ENCODE assay signal across 9 cellular contexts in genomic region chr19:57830071-57830602, GRCh38. TPM values are rescaled to one million over a fixed set of nuclear protein-coding genes. Genes with fewer than 3 reads are reported as not detected.
DNase-seq lines count a peak whose midpoint lies in the region; ATAC-seq and TF ChIP-seq lines count a peak whose summit lies in the region.
"Had no signal": no experiment of that assay in that cellular context is flagged by ENCODE, and none has a peak within 500 bp of the region (broad histone marks: within the 10 kb centered on the region; RNA-seq: fewer than 3 reads in every experiment).

ZNF587B (plus strand) TSS chr19:57830299; CDS start chr19:57830529, 230 bp downstream.

- H3K4me1 ChIP-seq in cardiac muscle cell (ENCODE audit: low read depth) (peaks cover 29% of the 10 kb centered on the region), neuronal stem cell (ENCODE audit: control insufficient read depth in 2 of 2, insufficient read depth in 1 of 2, low read depth in 1 of 2, low read length in 2 of 2) (peaks cover 0 to 2% of the 10 kb centered on the region in 2 donors)

- WGBS in neuronal stem cell (ENCODE audit: extremely low coverage in 2 of 2, insufficient read length in 2 of 2, insufficient replicate concordance in 1 of 2), 2 donors, result no CpG with 5 or more reads among the region's 22 CpGs

- peak; percentile 42 for TF ChIP-seq CTCF in cardiac muscle cell (IDR thresholded peaks at IDR 0.05; ENCODE audit: low read depth, low read length)
- TF ChIP-seq CTCF in GM13976 (IDR thresholded peaks at IDR 0.05; ENCODE audit: borderline replicate concordance, control extremely low read depth, extremely low read depth, insufficient read depth, missing control alignments), result no peak

- no peak within 1 kb of the TSS for H2BK15ac ChIP-seq in neuronal stem cell (ENCODE audit: low read length)

- no peak within 1 kb of the TSS for H2BK12ac ChIP-seq in neuronal stem cell (ENCODE audit: low read length)

- peak within 1 kb of the TSS; percentile 88 for H2AK5ac ChIP-seq in neuronal stem cell (ENCODE audit: low read depth, low read length)

- H3K4me3 ChIP-seq in cardiac muscle cell, result peak within 1 kb of the TSS; percentile 54
- H3K4me3 ChIP-seq in neuronal stem cell (ENCODE audit: low read length in 2 of 2), result peak within 1 kb of the TSS; percentile 79 to 83

- no peak within 1 kb of the TSS for H2BK5ac ChIP-seq in neuronal stem cell (ENCODE audit: low read length)

- peak within 1 kb of the TSS; percentile 99 for H3K27ac ChIP-seq in cardiac muscle cell
- peak within 1 kb of the TSS; percentile 88 for H3K27ac ChIP-seq in neuronal stem cell (replicated peaks; ENCODE audit: low read length)

- peak within 1 kb of the TSS; percentile 97 for H3K18ac ChIP-seq in neuronal stem cell (ENCODE audit: low read length)

- H3K9ac ChIP-seq in neuronal stem cell (ENCODE audit: low read depth, low read length, poor library complexity), result peak within 1 kb of the TSS; percentile 99

- no peaks in the 10 kb centered on the region for H3K27me3 Mint-ChIP-seq in activated naive CD8-positive, alpha-beta T cell treated with anti-CD3 and anti-CD28 coated beads, Interleukin-2, amount 50 U/mL, for 24 hours
- H3K27me3 Mint-ChIP-seq: IgD-negative memory B cell had no signal

- no peaks in the 10 kb centered on the region for H3K9me3 ChIP-seq in cardiac muscle cell (ENCODE audit: low read depth)
- peaks cover 0 to 7% of the 10 kb centered on the region in 2 donors for H3K9me3 ChIP-seq in neuronal stem cell (replicated peaks in 1 of 2; ENCODE audit: control insufficient read depth in 2 of 2, insufficient read depth in 1 of 2, low read depth in 1 of 2, low read length in 2 of 2)

- H4K91ac ChIP-seq in neuronal stem cell (ENCODE audit: low read depth, low read length, poor library complexity), result peak within 1 kb of the TSS; percentile 82

- ATAC-seq in activated naive CD8-positive, alpha-beta T cell treated with anti-CD3 and anti-CD28 coated beads, Interleukin-2, amount 50 U/mL, for 24 hours, result no peak
- no peak for ATAC-seq in GM21717 (IDR thresholded peaks at IDR 0.05; ENCODE audit: unreplicated experiment)
- ATAC-seq in GM19035 (IDR thresholded peaks at IDR 0.05; ENCODE audit: unreplicated experiment), result no peak

- no peak within 1 kb of the TSS for H3K4me3 Mint-ChIP-seq in activated naive CD8-positive, alpha-beta T cell treated with anti-CD3 and anti-CD28 coated beads, Interleukin-2, amount 50 U/mL, for 24 hours
- H3K4me3 Mint-ChIP-seq: IgD-negative memory B cell had no signal

- H3K27ac Mint-ChIP-seq in activated naive CD8-positive, alpha-beta T cell treated with anti-CD3 and anti-CD28 coated beads, Interleukin-2, amount 50 U/mL, for 24 hours, result peak within 1 kb of the TSS; percentile 31

- no peak within 1 kb of the TSS for H3K4ac ChIP-seq in neuronal stem cell (ENCODE audit: low read length)

- H3K36me3 Mint-ChIP-seq in activated naive CD8-positive, alpha-beta T cell treated with anti-CD3 and anti-CD28 coated beads, Interleukin-2, amount 50 U/mL, for 24 hours (ENCODE audit: low read depth), result peaks cover 43% of the 10 kb centered on the region

- no peaks in the 10 kb centered on the region for H3K27me3 ChIP-seq in cardiac muscle cell
- no peaks in the 10 kb centered on the region for H3K27me3 ChIP-seq in neuronal stem cell (ENCODE audit: control insufficient read depth in 3 of 3, insufficient read depth in 3 of 3, low read depth in 1 of 3, low read length in 3 of 3)

- peak within 1 kb of the TSS; percentile 79 for H2AFZ ChIP-seq in neuronal stem cell (ENCODE audit: low read length)

- in situ Hi-C loops in Caki2 (cut with HindIII; ENCODE audit: low pct_unique_long_range_greater_than_20kb, low sequenced_read_pairs), result no loop called here
- in situ Hi-C loops in GM13976 (cut with MboI; ENCODE audit: low sequenced_read_pairs, unreplicated experiment), result no loop called here

- no peaks in the 10 kb centered on the region for H3K9me3 Mint-ChIP-seq in activated naive CD8-positive, alpha-beta T cell treated with anti-CD3 and anti-CD28 coated beads, Interleukin-2, amount 50 U/mL, for 24 hours

- no peaks in the 10 kb centered on the region for H3K36me3 ChIP-seq in cardiac muscle cell
- peaks cover 2 to 35% of the 10 kb centered on the region in 2 donors for H3K36me3 ChIP-seq in neuronal stem cell (replicated peaks in 1 of 2; ENCODE audit: control insufficient read depth in 2 of 2, insufficient read depth in 2 of 2, low read length in 2 of 2)

- peaks cover 5% of the 10 kb centered on the region for H3K79me1 ChIP-seq in neuronal stem cell (ENCODE audit: low read depth, low read length)

- H3K4me1 Mint-ChIP-seq in activated naive CD8-positive, alpha-beta T cell treated with anti-CD3 and anti-CD28 coated beads, Interleukin-2, amount 50 U/mL, for 24 hours, result peaks cover 21% of the 10 kb centered on the region

- H3K23ac ChIP-seq in neuronal stem cell (ENCODE audit: low read depth, low read length, poor library complexity), result peak within 1 kb of the TSS; percentile 92

- DNase-seq in Caki2 (ENCODE audit: low read depth), result no peak
- DNase-seq in NCI-H460 (ENCODE audit: extremely low read depth, low read depth), result no peak
- DNase-seq in activated naive CD8-positive, alpha-beta T cell treated with anti-CD3 and anti-CD28 coated beads, Interleukin-2, amount 50 U/mL, for 24 hours, result peak; percentile 41
- DNase-seq in cardiac muscle cell (ENCODE audit: low read depth in 1 of 2, low spot score in 1 of 2), result peak; percentile 92 to 93
- DNase-seq in neuronal stem cell (ENCODE audit: low spot score), result peak; percentile 85
- DNase-seq in GM13976 (ENCODE audit: low spot score), result no peak

- H3K14ac ChIP-seq in neuronal stem cell (ENCODE audit: low read length), result no peak within 1 kb of the TSS

- H3K4me2 ChIP-seq in neuronal stem cell (ENCODE audit: insufficient read depth, low read length, poor library complexity, severe bottlenecking), result peak within 1 kb of the TSS; percentile 63

- H2BK120ac ChIP-seq in neuronal stem cell (ENCODE audit: low read depth, low read length), result no peak within 1 kb of the TSS

- no peak within 1 kb of the TSS for H4K8ac ChIP-seq in neuronal stem cell (ENCODE audit: low read depth, low read length)

RNA-seq across cellular contexts. Expression of gene ZNF587B, which starts in this region (rescaled TPM):
- 9.8 and 11.2 TPM in 2 replicates for total RNA-seq in Caki2 (2014; rRNA removed; shearing (Covaris generic); ENCODE audit: low replicate concordance)
- total RNA-seq in NCI-H460 (2014; rRNA removed; shearing (Covaris generic)), result 7.6 and 12.5 TPM in 2 replicates
- 22.3 and 27.4 TPM in 2 replicates for polyA plus RNA-seq in NCI-H460 (2014; cell fraction: nucleus; rRNA removed)
- 8.5 and 12.9 TPM in 2 replicates for total RNA-seq in cardiac muscle cell
- polyA plus RNA-seq in cardiac muscle cell, result 2.8 and 3.1 TPM in 2 replicates
- 5.1 TPM for polyA plus RNA-seq in neuronal stem cell (2013, experiment 1 of 2)
- polyA plus RNA-seq in neuronal stem cell (2013, experiment 2 of 2), result 5.3 TPM

Comparison
In these comparisons a context has a peak if more than half of its experiments do, and no peak if none do; other contexts are left out.
1. DNase-seq: peak in activated naive CD8-positive, alpha-beta T cell treated with anti-CD3 and anti-CD28 coated beads, Interleukin-2, amount 50 U/mL, for 24 hours (single experiment), cardiac muscle cell (2 of 2) and neuronal stem cell (single experiment); none in Caki2 (single experiment), NCI-H460 (single experiment) and GM13976 (single experiment).